ENCODE assay signal across 8 cellular contexts in genomic region chr2:58045580-58046334, GRCh38.
DNase-seq lines count a peak whose midpoint lies in the region; ATAC-seq and TF ChIP-seq lines count a peak whose summit lies in the region.

No MANE protein-coding gene starts in this region.

- peak overlapping the region; percentile 85 for H3K9ac ChIP-seq in muscle layer of colon (ENCODE audit: low read length)

- H3K9me3 ChIP-seq in muscle layer of colon (ENCODE audit: low read length), result no peaks in the 10 kb centered on the region

- H3K27ac ChIP-seq in ACC112 (ENCODE audit: low read depth, low read length) (peak overlapping the region; percentile 83), muscle layer of colon (ENCODE audit: low read depth, low read length) (peak overlapping the region; percentile 71)

- H3K4me1 ChIP-seq in ACC112 (ENCODE audit: control insufficient read depth, insufficient read depth, low read length, unreplicated experiment), result peaks cover 33% of the 10 kb centered on the region
- peaks cover 6% of the 10 kb centered on the region for H3K4me1 ChIP-seq in muscle layer of colon (ENCODE audit: insufficient read depth, low read length)

- DNase-seq in LNCaP clone FGC (ENCODE audit: low read depth) (no peak), choroid plexus epithelial cell (ENCODE audit: low read depth) (no peak), NCI-H1048 (lab: John Stamatoyannopoulos, UW) (no peak)

- no peak for TF ChIP-seq CTCF in LNCaP clone FGC (IDR thresholded peaks at IDR 0.05; ENCODE audit: control insufficient read depth, extremely low read depth, insufficient read depth)
- TF ChIP-seq CTCF in choroid plexus epithelial cell (conservative IDR thresholded peaks at IDR 0.05; ENCODE audit: low read depth, low read length), result no peak

- peaks cover 22% of the 10 kb centered on the region for H3K79me2 ChIP-seq in ACC112 (ENCODE audit: control insufficient read depth, insufficient read depth, low read length, unreplicated experiment)

- H3K36me3 ChIP-seq in ACC112 (ENCODE audit: insufficient read depth, low read length) (peaks cover 4% of the 10 kb centered on the region; the same call in 1 of the 2 replicates), muscle layer of colon (ENCODE audit: insufficient read depth, low read length) (no peaks in the 10 kb centered on the region)

- H3K4me3 ChIP-seq in ACC112 (ENCODE audit: low read depth, low read length) (peak overlapping the region; percentile 79), LNCaP clone FGC (ENCODE audit: low read depth, low read length) (peak overlapping the region; percentile 66), choroid plexus epithelial cell (ENCODE audit: low read depth, low read length) (peak overlapping the region; percentile 74), muscle layer of colon (ENCODE audit: low read depth in 1 of 2, low read length in 2 of 2) (peak overlapping the region; percentile 62 to 71)

- H2AFZ ChIP-seq in ACC112 (ENCODE audit: low read length, unreplicated experiment), result peak overlapping the region; percentile 93

- ATAC-seq in HG03342 (IDR thresholded peaks at IDR 0.05; ENCODE audit: unreplicated experiment), result no peak
- ATAC-seq in HG03439 (IDR thresholded peaks at IDR 0.05; ENCODE audit: unreplicated experiment), result no peak
- ATAC-seq in HG03025 (IDR thresholded peaks at IDR 0.05; ENCODE audit: low FRiP score, unreplicated experiment), result no peak

- no peaks in the 10 kb centered on the region for H3K27me3 ChIP-seq in ACC112 (ENCODE audit: insufficient read depth, low read length)
- no peaks in the 10 kb centered on the region for H3K27me3 ChIP-seq in muscle layer of colon (ENCODE audit: control insufficient read depth in 1 of 2, insufficient read depth in 2 of 2, low read length in 2 of 2)
